In the genomic region with DNA sequence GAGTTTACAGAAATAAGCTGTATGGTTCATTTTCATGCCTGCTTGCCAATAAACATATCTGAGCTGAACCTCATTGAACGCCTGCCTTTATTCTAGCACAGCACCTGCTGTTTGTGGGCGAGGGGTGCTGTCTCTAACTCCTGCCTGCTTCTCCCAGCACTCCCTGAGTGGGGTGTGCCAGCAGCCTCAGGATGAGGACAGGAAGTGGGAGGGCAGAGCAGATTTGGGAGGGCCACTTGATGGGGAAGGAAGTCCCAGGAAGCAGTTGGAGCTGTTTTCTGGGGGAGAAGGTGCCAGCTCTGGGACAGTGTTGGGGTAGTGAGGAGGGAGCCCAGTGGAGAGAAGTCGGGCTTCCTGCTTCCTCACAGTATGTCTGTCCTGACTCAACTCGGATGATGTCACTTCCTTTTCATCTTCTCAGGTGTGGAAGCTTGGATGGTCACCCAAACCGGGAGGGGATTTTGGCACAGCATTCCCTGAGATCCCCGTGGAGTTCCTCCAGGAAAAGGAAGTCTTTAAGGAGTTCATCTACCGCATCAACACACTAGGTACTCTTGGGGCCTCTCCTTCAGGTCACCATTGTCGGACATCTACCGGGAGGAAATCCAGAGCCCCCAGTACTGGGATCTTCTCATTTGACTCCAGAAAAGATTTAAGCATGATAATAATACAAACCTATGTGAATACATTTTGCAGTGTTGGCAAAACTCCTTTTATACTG, we compare ENCODE assay signal across 27 cellular contexts. TPM values are rescaled to one million over a fixed set of nuclear protein-coding genes. Genes with fewer than 3 reads are reported as not detected.
DNase-seq lines count a peak whose midpoint lies in the region; ATAC-seq, FAIRE-seq and TF ChIP-seq lines count a peak whose summit lies in the region.
"Had no signal": no experiment of that assay in that cellular context is flagged by ENCODE, and none has a peak within 500 bp of the region (broad histone marks: within the 10 kb centered on the region; RNA-seq: fewer than 3 reads in every experiment).

No MANE protein-coding gene starts in this region.

- TF ChIP-seq CTCF in H1 (IDR thresholded peaks at IDR 0.05; ENCODE audit: control extremely low read depth in 1 of 3, insufficient read depth in 1 of 3, low read depth in 1 of 3, low read length in 3 of 3) (no peak), glutamatergic neuron (IDR thresholded peaks at IDR 0.05; ENCODE audit: partially characterized antibody, unreplicated experiment) (no peak)

- H2AFZ ChIP-seq in H1 (ENCODE audit: low read length), result no peak overlapping the region

- H3K56ac ChIP-seq in H1 (replicated peaks; ENCODE audit: insufficient read length, low read depth, low read length), result no peak overlapping the region

- H2BK15ac ChIP-seq in H1 (ENCODE audit: low read length), result no peak overlapping the region

- no peak overlapping the region for H2BK5ac ChIP-seq in H1 (ENCODE audit: low read depth, low read length)

- H3K9me3 Mint-ChIP-seq in activated CD4-positive, alpha-beta memory T cell treated with anti-CD3 and anti-CD28 coated beads, Interleukin-2, amount 10 ng/mL, durations not matched to agents 7 days and 5 days, result no peaks in the 10 kb centered on the region
- no peaks in the 10 kb centered on the region for H3K9me3 Mint-ChIP-seq in activated CD4-positive, alpha-beta memory T cell treated with anti-CD3 and anti-CD28 coated beads for 36 hours
- peaks cover 6% of the 10 kb centered on the region for H3K9me3 Mint-ChIP-seq in glutamatergic neuron (ENCODE audit: unreplicated experiment)
- H3K9me3 Mint-ChIP-seq: activated naive CD4-positive, alpha-beta T cell treated with anti-CD3 and anti-CD28 coated beads, Interleukin-2, amount 50 U/mL, for 24 hours; stimulated activated naive CD8-positive, alpha-beta T cell treated with anti-CD3 and anti-CD28 coated beads, Interleukin-15, amount 100 ng/mL, for 72 hours had no signal

- H3K27me3 Mint-ChIP-seq in activated CD4-positive, alpha-beta memory T cell treated with anti-CD3 and anti-CD28 coated beads, Interleukin-2, amount 10 ng/mL, durations not matched to agents 7 days and 5 days, result no peaks in the 10 kb centered on the region
- H3K27me3 Mint-ChIP-seq in activated CD4-positive, alpha-beta memory T cell treated with anti-CD3 and anti-CD28 coated beads for 36 hours, result no peaks in the 10 kb centered on the region
- peaks cover 7% of the 10 kb centered on the region for H3K27me3 Mint-ChIP-seq in glutamatergic neuron (ENCODE audit: unreplicated experiment)
- H3K27me3 Mint-ChIP-seq: activated naive CD4-positive, alpha-beta T cell treated with anti-CD3 and anti-CD28 coated beads, Interleukin-2, amount 50 U/mL, for 24 hours; B cell; stimulated activated naive CD8-positive, alpha-beta T cell treated with anti-CD3 and anti-CD28 coated beads, Interleukin-15, amount 100 ng/mL, for 72 hours had no signal

- no peak for TF ChIP-seq POLR2A in H1 (IDR thresholded peaks at IDR 0.05; ENCODE audit: control extremely low read depth in 1 of 2, low read depth in 2 of 2, low read length in 2 of 2)

- H2BK12ac ChIP-seq in H1 (ENCODE audit: low read depth, low read length), result no peak overlapping the region

- H3K9ac ChIP-seq in H1 (replicated peaks in 1 of 4; ENCODE audit: extremely low read depth in 1 of 4, low read depth in 3 of 4, low read length in 3 of 4), result no peak overlapping the region
- H3K9ac ChIP-seq: SK-N-SH had no signal

- H2AK5ac ChIP-seq in H1 (ENCODE audit: low read depth, low read length), result no peak overlapping the region

- H3K27ac ChIP-seq in H1 (ENCODE audit: low read depth, low read length), result no peak overlapping the region
- H3K27ac ChIP-seq: epithelial cell of prostate, tibial nerve, VCaP had no signal

- ATAC-seq in GM21737 (IDR thresholded peaks at IDR 0.05; ENCODE audit: unreplicated experiment), result no peak

- no peak for TF ChIP-seq EP300 in H1 (IDR thresholded peaks at IDR 0.05; ENCODE audit: borderline replicate concordance in 1 of 2, low read depth in 2 of 2, low read length in 2 of 2)

- H4K20me1 ChIP-seq in H1 (replicated peaks in 1 of 2; ENCODE audit: control insufficient read depth in 1 of 2, insufficient read depth in 2 of 2, low read length in 2 of 2), result peaks cover 3 to 7% of the 10 kb centered on the region in 2 experiments

- H3K23me2 ChIP-seq in H1 (ENCODE audit: low read depth, low read length), result no peaks in the 10 kb centered on the region

- no peak overlapping the region for H3K4me2 ChIP-seq in H1 (ENCODE audit: insufficient read depth in 1 of 2, low read depth in 2 of 2, low read length in 2 of 2)
- H3K4me2 ChIP-seq: SK-N-SH had no signal

- H3K36me3 ChIP-seq in H1 (ENCODE audit: control insufficient read depth in 2 of 4, insufficient read depth in 4 of 4, low read length in 3 of 4), result peaks cover 22 to 59% (median 49%) of the 10 kb centered on the region in 4 experiments; a peak in 7 of 8 replicates

- H4K8ac ChIP-seq in H1 (ENCODE audit: extremely low read depth, insufficient read depth, low read length), result no peak overlapping the region

- in situ Hi-C loops in G401 (cut with HindIII; ENCODE audit: low sequenced_read_pairs), result no loop called here

- H2BK20ac ChIP-seq in H1 (ENCODE audit: low read length), result no peak overlapping the region

- H3K4me3 Mint-ChIP-seq in activated CD4-positive, alpha-beta memory T cell treated with anti-CD3 and anti-CD28 coated beads, Interleukin-2, amount 10 ng/mL, durations not matched to agents 7 days and 5 days, result no peak overlapping the region
- H3K4me3 Mint-ChIP-seq in activated CD4-positive, alpha-beta memory T cell treated with anti-CD3 and anti-CD28 coated beads for 36 hours, result no peak overlapping the region
- no peak overlapping the region for H3K4me3 Mint-ChIP-seq in glutamatergic neuron (ENCODE audit: unreplicated experiment)
- H3K4me3 Mint-ChIP-seq: activated naive CD4-positive, alpha-beta T cell treated with anti-CD3 and anti-CD28 coated beads, Interleukin-2, amount 50 U/mL, for 24 hours; B cell; stimulated activated naive CD8-positive, alpha-beta T cell treated with anti-CD3 and anti-CD28 coated beads, Interleukin-15, amount 100 ng/mL, for 72 hours had no signal

- no peak overlapping the region for H3K14ac ChIP-seq in H1 (ENCODE audit: insufficient read length)

- H3K79me2 ChIP-seq in H1 (ENCODE audit: control insufficient read depth in 1 of 2, insufficient read depth in 2 of 2, low read length in 2 of 2), result no peaks in the 10 kb centered on the region

- no peak overlapping the region for H4K91ac ChIP-seq in H1 (replicated peaks; ENCODE audit: insufficient read length, low read length)

- peaks cover 67% of the 10 kb centered on the region for H3K36me3 Mint-ChIP-seq in activated CD4-positive, alpha-beta memory T cell treated with anti-CD3 and anti-CD28 coated beads, Interleukin-2, amount 10 ng/mL, durations not matched to agents 7 days and 5 days (ENCODE audit: low read depth)
- H3K36me3 Mint-ChIP-seq in activated CD4-positive, alpha-beta memory T cell treated with anti-CD3 and anti-CD28 coated beads for 36 hours, result peaks cover 38% of the 10 kb centered on the region
- no peaks in the 10 kb centered on the region for H3K36me3 Mint-ChIP-seq in glutamatergic neuron (ENCODE audit: unreplicated experiment)

- POLR2A ChIA-PET in activated CD4-positive, alpha-beta memory T cell treated with anti-CD3 and anti-CD28 coated beads, Interleukin-2, amount 10 ng/mL, durations not matched to agents 7 days and 5 days (lab: Charles Lee), result interaction anchor here (0.9 to 1.3 kb wide), 2 partner anchors 17 to 18 kb away, joined by 3 to 4 read pairs; no protein-coding TSS in a partner anchor
- POLR2A ChIA-PET in activated CD4-positive, alpha-beta memory T cell treated with anti-CD3 and anti-CD28 coated beads for 36 hours (lab: Charles Lee), result no interaction called here
- POLR2A ChIA-PET in H1 (lab: Charles Lee; ENCODE audit: partially characterized antibody), result no interaction called here

- H3K4me1 Mint-ChIP-seq in activated CD4-positive, alpha-beta memory T cell treated with anti-CD3 and anti-CD28 coated beads, Interleukin-2, amount 10 ng/mL, durations not matched to agents 7 days and 5 days, result peaks cover 25% of the 10 kb centered on the region
- no peaks in the 10 kb centered on the region for H3K4me1 Mint-ChIP-seq in activated CD4-positive, alpha-beta memory T cell treated with anti-CD3 and anti-CD28 coated beads for 36 hours (ENCODE audit: low read depth)
- H3K4me1 Mint-ChIP-seq in glutamatergic neuron (ENCODE audit: low read depth, unreplicated experiment), result peaks cover 11% of the 10 kb centered on the region
- H3K4me1 Mint-ChIP-seq: activated naive CD4-positive, alpha-beta T cell treated with anti-CD3 and anti-CD28 coated beads, Interleukin-2, amount 50 U/mL, for 24 hours; B cell had no signal

- H4K5ac ChIP-seq in H1 (ENCODE audit: insufficient read length, low read depth, low read length), result no peak overlapping the region

- H3K4ac ChIP-seq in H1 (replicated peaks; ENCODE audit: insufficient read length, low read depth, low read length), result no peak overlapping the region

- no peak for TF ChIP-seq RAD21 in H1 (IDR thresholded peaks at IDR 0.05 in 1 of 2, conservative IDR thresholded peaks at IDR 0.05 in 1 of 2; ENCODE audit: low read depth in 2 of 2, low read length in 2 of 2)

- no peak for FAIRE-seq in H1 (lab: Jason Lieb, UNC)
- FAIRE-seq: A204.1, GM19239, islet of Langerhans had no signal

- no peaks in the 10 kb centered on the region for H3K27me3 ChIP-seq in H1 (replicated peaks in 1 of 4; ENCODE audit: control insufficient read depth in 3 of 4, extremely low read depth in 1 of 4, insufficient read depth in 3 of 4, low read length in 3 of 4)
- H3K27me3 ChIP-seq: spleen, tibial nerve had no signal

- intact Hi-C loops in activated CD4-positive, alpha-beta memory T cell treated with anti-CD3 and anti-CD28 coated beads for 36 hours (cut with micrococcal nuclease), result no loop called here

- no peak for DNase-seq in activated CD4-positive, alpha-beta memory T cell treated with anti-CD3 and anti-CD28 coated beads, Interleukin-2, amount 10 ng/mL, durations not matched to agents 7 days and 5 days
- DNase-seq in activated CD4-positive, alpha-beta memory T cell treated with anti-CD3 and anti-CD28 coated beads for 36 hours, result no peak
- DNase-seq in G401 (ENCODE audit: low spot score) (peak; percentile 21), H1 (ENCODE audit: low read depth in 1 of 2, low spot score in 2 of 2) (no peak), putamen (ENCODE audit: low spot score) (peak; percentile 35), glutamatergic neuron (no peak), germinal center (ENCODE audit: low spot score) (no peak)
- DNase-seq: activated CD4-positive, alpha-beta T cell treated with anti-CD3 and anti-CD28 coated beads, Interleukin-2, amount 50 U/mL, for 48 hours; activated T-cell treated with anti-CD3 and anti-CD28 coated beads, Interleukin-2, amount 50 U/mL, for 48 hours; anterior cingulate cortex; central memory CD4-positive, alpha-beta T cell; hypothalamus; NCI-H524; retina; SK-N-SH; spleen; stimulated activated CD4-positive, alpha-beta T cell treated with anti-CD3 and anti-CD28 coated beads, Interleukin-4, amount 100 ng/mL, for 1 hour; stimulated activated naive CD8-positive, alpha-beta T cell treated with anti-CD3 and anti-CD28 coated beads, Interleukin-15, amount 100 ng/mL, for 72 hours had no signal

- H3K18ac ChIP-seq in H1 (ENCODE audit: extremely low read depth, low read length), result no peak overlapping the region

- CTCF ChIA-PET in activated CD4-positive, alpha-beta memory T cell treated with anti-CD3 and anti-CD28 coated beads, Interleukin-2, amount 10 ng/mL, durations not matched to agents 7 days and 5 days (lab: Charles Lee), result interaction anchor here (1.0 to 1.4 kb wide), 2 partner anchors 18 to 26 kb away, joined by 3 to 11 read pairs; no protein-coding TSS in a partner anchor
- CTCF ChIA-PET in activated CD4-positive, alpha-beta memory T cell treated with anti-CD3 and anti-CD28 coated beads for 36 hours (lab: Charles Lee), result no interaction called here
- CTCF ChIA-PET in H1 (lab: Charles Lee; ENCODE audit: partially characterized antibody), result interaction anchor here (0.8 kb wide), 1 partner anchor 104 kb away, joined by 3 read pairs; no protein-coding TSS in a partner anchor

- H3K4me1 ChIP-seq in H1 (replicated peaks in 1 of 4; ENCODE audit: control insufficient read depth in 3 of 4, insufficient read depth in 4 of 4, low read length in 3 of 4), result no peaks in the 10 kb centered on the region
- H3K4me1 ChIP-seq: tibial nerve had no signal

- no peaks in the 10 kb centered on the region for H3K79me1 ChIP-seq in H1 (ENCODE audit: low read depth, low read length)

- no peak overlapping the region for H2BK120ac ChIP-seq in H1 (replicated peaks; ENCODE audit: low read depth, low read length)

- H3K23ac ChIP-seq in H1 (ENCODE audit: insufficient read length), result no peak overlapping the region

- no peaks in the 10 kb centered on the region for H3K9me3 ChIP-seq in H1 (ENCODE audit: insufficient read depth in 2 of 2, low read depth in 1 of 2, low read length in 1 of 2)
- H3K9me3 ChIP-seq: SK-N-SH, spleen, tibial nerve had no signal

- H3K4me3 ChIP-seq in H1 (ENCODE audit: extremely low read depth in 1 of 4, insufficient read depth in 2 of 4, low read depth in 3 of 4, low read length in 4 of 4), result no peak overlapping the region
- H3K4me3 ChIP-seq: spleen, tibial nerve had no signal

- WGBS in H1 (ENCODE audit: extremely low coverage in 1 of 2, insufficient coverage in 1 of 2, insufficient read length in 1 of 2, insufficient replicate concordance in 2 of 2, low coverage in 1 of 2, low lambda C conversion rate in 2 of 2, missing lambda C conversion rate in 1 of 2), 2 experiments, result 88% methylated on average over 9 of the region's 9 CpGs; no CpG with 5 or more reads in 1 of the 2 experiments

- peak overlapping the region; percentile 29 for H3K27ac Mint-ChIP-seq in activated CD4-positive, alpha-beta memory T cell treated with anti-CD3 and anti-CD28 coated beads, Interleukin-2, amount 10 ng/mL, durations not matched to agents 7 days and 5 days
- H3K27ac Mint-ChIP-seq in activated CD4-positive, alpha-beta memory T cell treated with anti-CD3 and anti-CD28 coated beads for 36 hours, result no peak overlapping the region
- H3K27ac Mint-ChIP-seq in glutamatergic neuron (ENCODE audit: unreplicated experiment), result no peak overlapping the region
- H3K27ac Mint-ChIP-seq: activated naive CD4-positive, alpha-beta T cell treated with anti-CD3 and anti-CD28 coated beads, Interleukin-2, amount 50 U/mL, for 24 hours; B cell had no signal

RNA-seq across cellular contexts. Expression of a gene that starts 29.0 kb away (rescaled TPM):
- total RNA-seq in activated CD4-positive, alpha-beta memory T cell treated with anti-CD3 and anti-CD28 coated beads, Interleukin-2, amount 10 ng/mL, durations not matched to agents 7 days and 5 days, result under 1 TPM; 0.60 to 0.65 TPM
- total RNA-seq in activated CD4-positive, alpha-beta memory T cell treated with anti-CD3 and anti-CD28 coated beads for 36 hours, result under 1 TPM; 0.39 to 0.45 TPM
- total RNA-seq in G401 (2014; rRNA removed; shearing (Covaris generic)), result 0.20 TPM in 1 of 2 replicates, not detected in the other
- total RNA-seq in H1 (2021; fragmentation: NEBNext Ultra II Directional; extraction: Animal tissue kit (Norgen Biotek cat#: 25700)), result 0.45 and 0.78 TPM in 2 replicates
- polyA plus RNA-seq in H1 (2011; rRNA removed), result 0.23 and 0.39 TPM in 2 replicates
- polyA plus RNA-seq in H1 (2011; cell fraction: cytosol; rRNA removed), result 0.28 TPM
- polyA plus RNA-seq in H1 (2011; cell fraction: nucleus; rRNA removed), result 1.7 TPM
- polyA plus RNA-seq in H1 (2012, experiment 1 of 2), result 0.15 to 0.43 TPM (median 0.34 TPM) in 4 replicates
- polyA plus RNA-seq in H1 (2012, experiment 2 of 2), result not detected
- 0.22 TPM for polyA plus RNA-seq in H1 (2013, experiment 1 of 2)
- polyA plus RNA-seq in H1 (2013, experiment 2 of 2), result 0.15 TPM
- polyA minus RNA-seq in H1 (2011; rRNA and poly(A)+ RNA removed), result 0.12 and 0.28 TPM in 2 replicates
- polyA minus RNA-seq in H1 (2011; cell fraction: cytosol; rRNA and poly(A)+ RNA removed), result not detected
- 1.6 TPM for polyA minus RNA-seq in H1 (2011; cell fraction: nucleus; rRNA and poly(A)+ RNA removed)
- total RNA-seq in glutamatergic neuron (ENCODE audit: unreplicated experiment), result 2.6 TPM

Comparison
In these comparisons a context has a peak if more than half of its experiments do, and no peak if none do; other contexts are left out.
1. DNase-seq: peak in G401 (single experiment) and putamen (single experiment); none in activated CD4-positive, alpha-beta memory T cell treated with anti-CD3 and anti-CD28 coated beads, Interleukin-2, amount 10 ng/mL, durations not matched to agents 7 days and 5 days (single experiment), activated CD4-positive, alpha-beta memory T cell treated with anti-CD3 and anti-CD28 coated beads for 36 hours (single experiment), H1 (0 of 2), glutamatergic neuron (single experiment) and germinal center (single experiment).